Comparison of ENCODE assay signal across 13 cellular contexts in genomic region chr12:124856132-124856841, GRCh38. TPM values are rescaled to one million over a fixed set of nuclear protein-coding genes. Genes with fewer than 3 reads are reported as not detected.
DNase-seq lines count a peak whose midpoint lies in the region; ATAC-seq, FAIRE-seq and TF ChIP-seq lines count a peak whose summit lies in the region.
"Had no signal": no experiment of that assay in that cellular context is flagged by ENCODE, and none has a peak within 500 bp of the region (broad histone marks: within the 10 kb centered on the region; RNA-seq: fewer than 3 reads in every experiment).

No MANE protein-coding gene starts in this region.

- 83% methylated on average over 9 of the region's 16 CpGs for WGBS in HepG2 (ENCODE audit: low lambda C conversion rate)

- peaks cover 9 to 25% of the 10 kb centered on the region in 2 experiments for H3K36me3 ChIP-seq in HepG2 (replicated peaks in 1 of 2; ENCODE audit: control insufficient read depth in 1 of 2, insufficient read depth in 2 of 2, low read length in 2 of 2)
- H3K36me3 ChIP-seq: spleen had no signal

- TF ChIP-seq EP300 in HepG2 (IDR thresholded peaks at IDR 0.05; ENCODE audit: low read depth in 2 of 2, low read length in 2 of 2) = no peak
- TF ChIP-seq EP300 in HepG2 (CRISPR knock-in tag; IDR thresholded peaks at IDR 0.05; ENCODE audit: borderline replicate concordance) = no peak

- H3K9me3 ChIP-seq in HepG2 (ENCODE audit: low read length) = no peaks in the 10 kb centered on the region
- H3K9me3 ChIP-seq in CD4-positive, alpha-beta T cell (ENCODE audit: control insufficient read depth, low read length) = no peaks in the 10 kb centered on the region
- H3K9me3 ChIP-seq: MG63, spleen had no signal

- DNase-seq in stimulated activated naive CD8-positive, alpha-beta T cell treated with anti-CD3 and anti-CD28 coated beads, Interleukin-15, amount 100 ng/mL, for 72 hours = no peak
- DNase-seq in stimulated activated naive CD8-positive, alpha-beta T cell treated with anti-CD3 and anti-CD28 coated beads, Interleukin-15, Interleukin-2, amounts not matched to agents 100 U/mL and 50 U/mL, for 24 hours = no peak
- no peak for DNase-seq in HepG2 (ENCODE audit: low spot score)
- DNase-seq in CD4-positive, alpha-beta T cell = no peak
- DNase-seq in NCI-H1105 treated with DMSO at 0.1 percent for 48 hours (lab: John Stamatoyannopoulos, UW) = no peak
- DNase-seq: activated CD4-positive, alpha-beta T cell treated with anti-CD3 and anti-CD28 coated beads, Interleukin-2, amount 50 U/mL, for 4 hours; activated naive CD4-positive, alpha-beta T cell treated with anti-CD3 and anti-CD28 coated beads for 36 hours; MG63; spleen had no signal

- H3K9me3 Mint-ChIP-seq in stimulated activated naive CD8-positive, alpha-beta T cell treated with anti-CD3 and anti-CD28 coated beads, Interleukin-15, amount 100 ng/mL, for 72 hours = no peaks in the 10 kb centered on the region
- no peaks in the 10 kb centered on the region for H3K9me3 Mint-ChIP-seq in CD4-positive, alpha-beta T cell
- H3K9me3 Mint-ChIP-seq: activated naive CD4-positive, alpha-beta T cell treated with anti-CD3 and anti-CD28 coated beads for 36 hours; mesothelial cell of epicardium had no signal

- no peaks in the 10 kb centered on the region for H3K36me3 Mint-ChIP-seq in CD4-positive, alpha-beta T cell (ENCODE audit: low read depth)

- CTCF ChIA-PET in HepG2 (lab: Yijun Ruan, JAX; ENCODE audit: low intra/inter-chr PET ratio, low total read pairs) = interaction anchor here (0.7 kb wide), 1 partner anchor 43 kb away, joined by 3 read pairs; no protein-coding TSS in a partner anchor
- CTCF ChIA-PET in CD4-positive, alpha-beta T cell (lab: Charles Lee) = no interaction called here

- TF ChIP-seq CTCF in HepG2 (CRISPR knock-in tag; IDR thresholded peaks at IDR 0.05) = no peak
- no peak for TF ChIP-seq CTCF in CD4-positive, alpha-beta T cell (IDR thresholded peaks at IDR 0.05)

- intact Hi-C loops in HepG2 (cut with micrococcal nuclease; ENCODE audit: unreplicated experiment) = no loop called here
- intact Hi-C loops in CD4-positive, alpha-beta T cell (cut with DNase I, micrococcal nuclease) = no loop called here

- peak in 1 of 2 experiments; percentile 24; a peak in 1 of 4 replicates for TF ChIP-seq POLR2A in HepG2 (IDR thresholded peaks at IDR 0.05; ENCODE audit: insufficient read depth in 1 of 2, low read depth in 2 of 2, low read length in 2 of 2)

- FAIRE-seq in HepG2 (lab: Jason Lieb, UNC) = no peak

- peaks cover 24% of the 10 kb centered on the region for H4K20me1 ChIP-seq in HepG2 (ENCODE audit: insufficient read depth, low read length)

- peak overlapping the region; percentile 60 for H3K4me2 ChIP-seq in HepG2 (ENCODE audit: low read depth, low read length)

- H3K27me3 ChIP-seq in HepG2 (ENCODE audit: control insufficient read depth in 1 of 2, insufficient read depth in 2 of 2, low read length in 2 of 2) = no peaks in the 10 kb centered on the region
- H3K27me3 ChIP-seq in CD4-positive, alpha-beta T cell (ENCODE audit: control insufficient read depth, insufficient read depth, low read length) = no peaks in the 10 kb centered on the region
- H3K27me3 ChIP-seq: MG63, spleen had no signal

- no peak overlapping the region for H3K4me3 Mint-ChIP-seq in stimulated activated naive CD8-positive, alpha-beta T cell treated with anti-CD3 and anti-CD28 coated beads, Interleukin-15, amount 100 ng/mL, for 72 hours
- H3K4me3 Mint-ChIP-seq in CD4-positive, alpha-beta T cell = no peak overlapping the region
- H3K4me3 Mint-ChIP-seq: activated naive CD4-positive, alpha-beta T cell treated with anti-CD3 and anti-CD28 coated beads for 36 hours; mesothelial cell of epicardium had no signal

- peak; percentile 9 for ATAC-seq in stimulated activated naive CD8-positive, alpha-beta T cell treated with anti-CD3 and anti-CD28 coated beads, Interleukin-15, amount 100 ng/mL, for 72 hours
- ATAC-seq in stimulated activated naive CD8-positive, alpha-beta T cell treated with anti-CD3 and anti-CD28 coated beads, Interleukin-15, Interleukin-2, amounts not matched to agents 100 U/mL and 50 U/mL, for 24 hours = no peak
- ATAC-seq in HepG2 = no peak
- no peak for ATAC-seq in CD4-positive, alpha-beta T cell (ENCODE audit: poor library complexity)
- ATAC-seq in HG02885 (IDR thresholded peaks at IDR 0.05; ENCODE audit: poor library complexity, unreplicated experiment) = no peak
- ATAC-seq in HG03521 (IDR thresholded peaks at IDR 0.05; ENCODE audit: unreplicated experiment) = no peak

- peaks cover 87% of the 10 kb centered on the region for H3K79me2 ChIP-seq in HepG2 (ENCODE audit: insufficient read depth, low read length)

- H3K27ac Mint-ChIP-seq in stimulated activated naive CD8-positive, alpha-beta T cell treated with anti-CD3 and anti-CD28 coated beads, Interleukin-15, amount 100 ng/mL, for 72 hours = no peak overlapping the region
- no peak overlapping the region for H3K27ac Mint-ChIP-seq in CD4-positive, alpha-beta T cell
- H3K27ac Mint-ChIP-seq: activated naive CD4-positive, alpha-beta T cell treated with anti-CD3 and anti-CD28 coated beads for 36 hours; mesothelial cell of epicardium had no signal

- BruUV-seq in HepG2 (replicated peaks; lab: Mats Ljungman, UMichigan) = no TSS peak

- no peaks in the 10 kb centered on the region for H3K27me3 Mint-ChIP-seq in stimulated activated naive CD8-positive, alpha-beta T cell treated with anti-CD3 and anti-CD28 coated beads, Interleukin-15, amount 100 ng/mL, for 72 hours
- H3K27me3 Mint-ChIP-seq in CD4-positive, alpha-beta T cell = no peaks in the 10 kb centered on the region

- H3K4me3 ChIP-seq in HepG2 (replicated peaks in 1 of 3; ENCODE audit: insufficient read depth in 1 of 3, low read depth in 2 of 3, low read length in 3 of 3) = peak overlapping the region in 1 of 3 experiments; percentile 22; a peak in 1 of 6 replicates
- H3K4me3 ChIP-seq: MG63, spleen had no signal

- no peak overlapping the region for H2AFZ ChIP-seq in HepG2 (ENCODE audit: low read length)

- peaks cover 21% of the 10 kb centered on the region for H3K4me1 Mint-ChIP-seq in stimulated activated naive CD8-positive, alpha-beta T cell treated with anti-CD3 and anti-CD28 coated beads, Interleukin-15, amount 100 ng/mL, for 72 hours
- H3K4me1 Mint-ChIP-seq in CD4-positive, alpha-beta T cell (ENCODE audit: low read depth) = no peaks in the 10 kb centered on the region

- POLR2A ChIA-PET in HepG2 (lab: Yijun Ruan, JAX) = interaction anchor here (1.5 to 2.6 kb wide), 4 partner anchors 27 to 58 kb away, joined by 5 to 9 read pairs (median 8); partner anchors contain the start of gene UBC
- POLR2A ChIA-PET in CD4-positive, alpha-beta T cell (lab: Charles Lee) = no interaction called here

- no peak overlapping the region for H3K9ac ChIP-seq in HepG2 (ENCODE audit: insufficient read depth, low read depth, low read length)

- no peak for TF ChIP-seq RAD21 in HepG2 (CRISPR knock-in tag; IDR thresholded peaks at IDR 0.05)

- H3K27ac ChIP-seq in angular gyrus (ENCODE audit: low read depth, low read length) (peak overlapping the region; percentile 27), HepG2 (ENCODE audit: extremely low read length, insufficient read depth, low read length) (no peak overlapping the region)
- no peak overlapping the region for H3K27ac ChIP-seq in CD4-positive, alpha-beta T cell (ENCODE audit: low read depth, low read length)

- in situ Hi-C loops in HepG2 (cut with HindIII; ENCODE audit: extremely low pct_ligation_motif_present, low pct_unique_long_range_greater_than_20kb) = no loop called here

- H3K4me1 ChIP-seq in HepG2 (ENCODE audit: insufficient read depth, low read length) = peaks cover 88% of the 10 kb centered on the region

RNA-seq across cellular contexts. Expression of gene SCARB1, which starts 7.4 kb away (rescaled TPM):
- 33.2 and 63.4 TPM in 2 replicates for total RNA-seq in HepG2 (2016; rRNA removed; fragmentation: Illumina TruSeq; extraction: Trizol)
- total RNA-seq in HepG2 (2016; cell fraction: cytosol; rRNA removed; fragmentation: Illumina TruSeq; extraction: Trizol; ENCODE audit: low read depth) = 10.1 and 11.6 TPM in 2 replicates
- total RNA-seq in HepG2 (2016; cell fraction: insoluble cytoplasmic fraction; rRNA removed; fragmentation: Illumina TruSeq; extraction: Trizol) = 24.7 and 65.3 TPM in 2 replicates
- total RNA-seq in HepG2 (2016; cell fraction: membrane; rRNA removed; fragmentation: Illumina TruSeq; extraction: Trizol) = 32.7 and 33.2 TPM in 2 replicates
- 82.8 and 99.0 TPM in 2 replicates for total RNA-seq in HepG2 (2016; cell fraction: nucleus; rRNA removed; fragmentation: Illumina TruSeq; extraction: Trizol)
- polyA plus RNA-seq in HepG2 (2011; rRNA removed) = 160 and 189 TPM in 2 replicates
- 208 and 213 TPM in 2 replicates for polyA plus RNA-seq in HepG2 (2011; cell fraction: cytosol; rRNA removed)
- polyA plus RNA-seq in HepG2 (2011; cell fraction: nucleus; rRNA removed) = 869 and 1,053 TPM in 2 replicates
- polyA plus RNA-seq in HepG2 (2012) = 214 and 253 TPM in 2 replicates
- 18.1 and 20.1 TPM in 2 replicates for polyA plus RNA-seq in HepG2 (2016; cell fraction: cytosol; fragmentation: Illumina TruSeq; extraction: Trizol; ENCODE audit: low read depth)
- polyA plus RNA-seq in HepG2 (2016; cell fraction: insoluble cytoplasmic fraction; fragmentation: Illumina TruSeq; extraction: Trizol; ENCODE audit: low read depth) = 42.8 and 60.7 TPM in 2 replicates
- 42.2 and 44.0 TPM in 2 replicates for polyA plus RNA-seq in HepG2 (2016; cell fraction: membrane; fragmentation: Illumina TruSeq; extraction: Trizol; ENCODE audit: low read depth)
- 235 and 236 TPM in 2 replicates for polyA plus RNA-seq in HepG2 (2016; cell fraction: nucleus; fragmentation: Illumina TruSeq; extraction: Trizol; ENCODE audit: insufficient read depth, low read depth)
- 104 and 367 TPM in 2 replicates for polyA minus RNA-seq in HepG2 (2011; rRNA and poly(A)+ RNA removed; ENCODE audit: low replicate concordance)
- polyA minus RNA-seq in HepG2 (2011; cell fraction: cytosol; rRNA and poly(A)+ RNA removed) = 143 and 183 TPM in 2 replicates
- 104 and 119 TPM in 2 replicates for polyA minus RNA-seq in HepG2 (2011; cell fraction: nucleus; rRNA and poly(A)+ RNA removed)
- 1 to 10 TPM; 2.3 to 3.7 TPM for total RNA-seq in CD4-positive, alpha-beta T cell

RNA-seq across cellular contexts. Expression of gene UBC, which starts 58.2 kb away (rescaled TPM):
- total RNA-seq in HepG2 (2016; rRNA removed; fragmentation: Illumina TruSeq; extraction: Trizol) = 805 and 1,167 TPM in 2 replicates
- total RNA-seq in HepG2 (2016; cell fraction: cytosol; rRNA removed; fragmentation: Illumina TruSeq; extraction: Trizol; ENCODE audit: low read depth) = 330 and 384 TPM in 2 replicates
- 802 and 1,160 TPM in 2 replicates for total RNA-seq in HepG2 (2016; cell fraction: insoluble cytoplasmic fraction; rRNA removed; fragmentation: Illumina TruSeq; extraction: Trizol)
- 388 and 438 TPM in 2 replicates for total RNA-seq in HepG2 (2016; cell fraction: membrane; rRNA removed; fragmentation: Illumina TruSeq; extraction: Trizol)
- 473 and 495 TPM in 2 replicates for total RNA-seq in HepG2 (2016; cell fraction: nucleus; rRNA removed; fragmentation: Illumina TruSeq; extraction: Trizol)
- polyA plus RNA-seq in HepG2 (2011; rRNA removed) = 1,432 and 1,529 TPM in 2 replicates
- polyA plus RNA-seq in HepG2 (2011; cell fraction: cytosol; rRNA removed) = 1,350 and 1,708 TPM in 2 replicates
- polyA plus RNA-seq in HepG2 (2011; cell fraction: nucleus; rRNA removed) = 541 and 721 TPM in 2 replicates
- polyA plus RNA-seq in HepG2 (2012) = 920 and 1,315 TPM in 2 replicates
- polyA plus RNA-seq in HepG2 (2016; cell fraction: cytosol; fragmentation: Illumina TruSeq; extraction: Trizol; ENCODE audit: low read depth) = 299 and 343 TPM in 2 replicates
- polyA plus RNA-seq in HepG2 (2016; cell fraction: insoluble cytoplasmic fraction; fragmentation: Illumina TruSeq; extraction: Trizol; ENCODE audit: low read depth) = 1,055 and 1,063 TPM in 2 replicates
- polyA plus RNA-seq in HepG2 (2016; cell fraction: membrane; fragmentation: Illumina TruSeq; extraction: Trizol; ENCODE audit: low read depth) = 279 and 340 TPM in 2 replicates
- polyA plus RNA-seq in HepG2 (2016; cell fraction: nucleus; fragmentation: Illumina TruSeq; extraction: Trizol; ENCODE audit: insufficient read depth, low read depth) = 688 and 691 TPM in 2 replicates
- polyA minus RNA-seq in HepG2 (2011; rRNA and poly(A)+ RNA removed; ENCODE audit: low replicate concordance) = 531 and 665 TPM in 2 replicates
- 412 and 617 TPM in 2 replicates for polyA minus RNA-seq in HepG2 (2011; cell fraction: cytosol; rRNA and poly(A)+ RNA removed)
- polyA minus RNA-seq in HepG2 (2011; cell fraction: nucleus; rRNA and poly(A)+ RNA removed) = 99.5 and 162 TPM in 2 replicates
- 1,000 to 10,000 TPM; 1,389 to 1,410 TPM for total RNA-seq in CD4-positive, alpha-beta T cell
